In genomic region chr11:6887711-6888110, GRCh38 we compare ENCODE assay signal across 12 cellular contexts. TPM values are rescaled to one million over a fixed set of nuclear protein-coding genes. Genes with fewer than 3 reads are reported as not detected.
"Had no signal": no experiment of that assay in that cellular context is flagged by ENCODE, and none has a peak within 500 bp of the region (broad histone marks: within the 10 kb centered on the region; RNA-seq: fewer than 3 reads in every experiment).

No MANE protein-coding gene starts in this region.

RNA-seq across cellular contexts. Expression of gene OR2D2, which starts 4.6 kb away (rescaled TPM):
- total RNA-seq: PC-9, Right ventricle myocardium inferior, Right ventricle myocardium superior, SJCRH30, SJSA1, SK-MEL-5, T-cell had no signal
- polyA plus RNA-seq: SK-N-SH had no signal

RNA-seq across cellular contexts. Expression of gene OR10A4, which starts 11.3 kb away (rescaled TPM):
- total RNA-seq: OCI-LY7, PC-3, PC-9, Peyer's patch, Right ventricle myocardium inferior, Right ventricle myocardium superior, RPMI7951, SJCRH30, SJSA1, SK-MEL-5, T-cell had no signal
- polyA plus RNA-seq: SK-N-SH had no signal

RNA-seq across cellular contexts. Expression of gene OR10A2, which starts 24.9 kb away (rescaled TPM):
- total RNA-seq: OCI-LY7, PC-3, PC-9, Peyer's patch, Right ventricle myocardium inferior, Right ventricle myocardium superior, RPMI7951, SJCRH30, SJSA1, SK-MEL-5, T-cell had no signal
- polyA plus RNA-seq: SK-N-SH had no signal

RNA-seq across cellular contexts. Expression of gene OR2D3, which starts 33.1 kb away (rescaled TPM):
- total RNA-seq: OCI-LY7, PC-3, PC-9, Peyer's patch, Right ventricle myocardium inferior, Right ventricle myocardium superior, RPMI7951, SJCRH30, SJSA1, SK-MEL-5, T-cell had no signal
- polyA plus RNA-seq: SK-N-SH had no signal

RNA-seq across cellular contexts. Expression of gene ZNF215, which starts 38.5 kb away (rescaled TPM):
- total RNA-seq: SJCRH30, SJSA1 had no signal
